In the genomic region with DNA sequence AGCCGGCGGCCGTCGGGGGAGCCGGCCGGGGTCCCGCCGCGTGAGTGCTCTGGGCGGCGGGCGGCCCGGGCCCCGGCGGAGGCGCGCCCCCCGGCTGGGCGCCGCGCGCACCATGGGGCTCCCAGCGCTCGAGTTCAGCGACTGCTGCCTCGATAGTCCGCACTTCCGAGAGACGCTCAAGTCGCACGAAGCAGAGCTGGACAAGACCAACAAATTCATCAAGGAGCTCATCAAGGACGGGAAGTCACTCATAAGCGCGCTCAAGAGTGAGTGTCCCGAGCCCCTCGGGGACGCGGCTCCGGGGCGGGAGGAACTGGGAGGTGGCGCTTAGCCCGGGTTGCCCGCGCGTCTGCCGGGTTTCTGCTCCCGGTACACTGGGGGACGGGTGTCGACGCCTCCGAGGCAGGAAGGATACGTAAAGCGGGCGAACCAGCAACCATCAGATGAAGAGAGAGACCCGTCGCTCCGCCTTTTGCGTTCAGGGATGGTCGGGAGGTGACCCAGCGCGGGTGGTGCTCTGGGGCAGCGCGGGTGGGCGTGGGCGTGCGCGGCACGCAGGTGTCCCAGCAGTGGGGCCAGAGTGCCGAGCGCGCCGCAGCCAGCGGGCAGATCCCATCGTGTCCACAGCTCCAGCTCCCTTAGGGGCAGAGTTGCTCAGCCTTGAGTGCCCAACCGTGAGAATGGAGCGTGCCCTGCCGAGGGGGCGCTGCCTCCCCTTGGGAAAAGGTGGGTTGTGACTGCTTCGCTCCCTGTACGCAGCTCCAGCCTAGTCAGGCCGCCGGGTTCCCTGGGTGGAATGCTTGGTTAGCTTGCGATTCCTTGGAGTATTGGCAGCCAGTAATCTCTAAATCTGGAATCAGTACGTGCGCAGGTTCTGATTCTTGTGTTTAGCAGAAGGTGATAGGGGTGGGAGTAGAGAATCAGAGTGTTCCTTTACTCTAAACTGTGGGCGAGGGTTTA, we compare ENCODE assay signal across 8 cellular contexts. TPM values are rescaled to one million over a fixed set of nuclear protein-coding genes. Genes with fewer than 3 reads are reported as not detected.
DNase-seq lines count a peak whose midpoint lies in the region; ATAC-seq and TF ChIP-seq lines count a peak whose summit lies in the region.

No MANE protein-coding gene starts in this region.

- no peaks in the 10 kb centered on the region for H3K36me3 Mint-ChIP-seq in T-helper 2 cell treated with Interferon-gamma antibody and Interleukin-4, amounts not matched to agents 5 μg/mL and 100 μg/mL, for 36 hours (ENCODE audit: low read depth)

- peak; percentile 66 for TF ChIP-seq CTCF in DND-41 (IDR thresholded peaks at IDR 0.05; ENCODE audit: borderline replicate concordance, extremely low read depth, low read length, poor library complexity, severe bottlenecking)

- peak overlapping the region; percentile 89 for H3K27ac Mint-ChIP-seq in T-helper 2 cell treated with Interferon-gamma antibody and Interleukin-4, amounts not matched to agents 5 μg/mL and 100 μg/mL, for 36 hours

- intact Hi-C loops in sciatic nerve (cut with DNase I) = loop anchor here (5.0 kb wide), 1 partner anchor 106 kb away; no protein-coding TSS in a partner anchor

- peaks cover 37% of the 10 kb centered on the region for H3K4me1 Mint-ChIP-seq in T-helper 2 cell treated with Interferon-gamma antibody and Interleukin-4, amounts not matched to agents 5 μg/mL and 100 μg/mL, for 36 hours (ENCODE audit: low read depth)

- H3K4me1 ChIP-seq in DND-41 (ENCODE audit: insufficient read depth, low read length) = peaks cover 37% of the 10 kb centered on the region

- no peaks in the 10 kb centered on the region for H3K9me3 Mint-ChIP-seq in T-helper 2 cell treated with Interferon-gamma antibody and Interleukin-4, amounts not matched to agents 5 μg/mL and 100 μg/mL, for 36 hours

- H3K9me3 ChIP-seq in DND-41 (ENCODE audit: insufficient read depth, low read length, severe bottlenecking) = no peaks in the 10 kb centered on the region

- peak; percentile 40; the same call in 1 of the 2 replicates for TF ChIP-seq RAD21 in Ishikawa (IDR thresholded peaks at IDR 0.05; ENCODE audit: low read depth)

- ATAC-seq in DND-41 (ENCODE audit: insufficient read depth, low read depth) = peak; percentile 47
- peak; percentile 27 for ATAC-seq in GM21717 (IDR thresholded peaks at IDR 0.05; ENCODE audit: unreplicated experiment)
- peak; percentile 4 for ATAC-seq in sciatic nerve

- H3K4me3 ChIP-seq in DND-41 (ENCODE audit: low read depth in 1 of 2, low read length in 2 of 2) (peak overlapping the region; percentile 55 to 95), iPS-11a (ENCODE audit: low read depth, low read length) (peak overlapping the region; percentile 77)

- H3K27ac ChIP-seq in DND-41 (ENCODE audit: low read length) = peak overlapping the region; percentile 83

- peak overlapping the region; percentile 96 for H3K4me3 Mint-ChIP-seq in T-helper 2 cell treated with Interferon-gamma antibody and Interleukin-4, amounts not matched to agents 5 μg/mL and 100 μg/mL, for 36 hours

- H4K20me1 ChIP-seq in DND-41 (ENCODE audit: insufficient read depth, low read length) = peaks cover 15% of the 10 kb centered on the region; the same call in 1 of the 2 replicates

- H3K27me3 Mint-ChIP-seq in T-helper 2 cell treated with Interferon-gamma antibody and Interleukin-4, amounts not matched to agents 5 μg/mL and 100 μg/mL, for 36 hours (ENCODE audit: low read depth) = no peaks in the 10 kb centered on the region

- no peaks in the 10 kb centered on the region for H3K27me3 ChIP-seq in DND-41 (ENCODE audit: insufficient read depth, low read length, poor library complexity)

- TF ChIP-seq EP300 in Ishikawa (IDR thresholded peaks at IDR 0.05; ENCODE audit: borderline replicate concordance) = no peak

- no peaks in the 10 kb centered on the region for H3K36me3 ChIP-seq in DND-41 (ENCODE audit: insufficient read depth, low read length)

- DNase-seq in DND-41 = peak; percentile 71
- DNase-seq in T-helper 2 cell treated with Interferon-gamma antibody and Interleukin-4, amounts not matched to agents 5 μg/mL and 100 μg/mL, for 36 hours (ENCODE audit: low spot score) = peak; percentile 66
- peak; percentile 73 for DNase-seq in astrocyte of the hippocampus (ENCODE audit: low read depth, low spot score)
- DNase-seq in sciatic nerve (ENCODE audit: low spot score) = peak; percentile 78
- no peak for DNase-seq in cortex of kidney (lab: John Stamatoyannopoulos, UW)

- H3K79me2 ChIP-seq in DND-41 (ENCODE audit: insufficient read depth, low read length) = peaks cover 38% of the 10 kb centered on the region

- peak overlapping the region; percentile 98 for H3K4me2 ChIP-seq in DND-41 (ENCODE audit: insufficient read depth, low read length)

- H2AFZ ChIP-seq in DND-41 (ENCODE audit: low read depth, low read length) = peak overlapping the region; percentile 91

- H3K9ac ChIP-seq in DND-41 (ENCODE audit: low read depth, low read length) = peak overlapping the region; percentile 70

TF ChIP-seq in Ishikawa, 13 proteins besides CTCF, POLR2A, EP300 and RAD21:
- no peak for TF ChIP-seq NFIC (IDR thresholded peaks at IDR 0.05)
- no peak for TF ChIP-seq TCF12 (IDR thresholded peaks at IDR 0.05; ENCODE audit: low read depth)
- TF ChIP-seq ZBTB7A (IDR thresholded peaks at IDR 0.05; ENCODE audit: low read depth) = peak; percentile 86
- TF ChIP-seq YY1 (IDR thresholded peaks at IDR 0.05; ENCODE audit: low read depth) = no peak
- TF ChIP-seq EGR1 (IDR thresholded peaks at IDR 0.05) = peak; percentile 86
- no peak for TF ChIP-seq TEAD4 (IDR thresholded peaks at IDR 0.05)
- TF ChIP-seq TAF1 (IDR thresholded peaks at IDR 0.05; ENCODE audit: low read depth) = no peak
- TF ChIP-seq, protein P1, sequence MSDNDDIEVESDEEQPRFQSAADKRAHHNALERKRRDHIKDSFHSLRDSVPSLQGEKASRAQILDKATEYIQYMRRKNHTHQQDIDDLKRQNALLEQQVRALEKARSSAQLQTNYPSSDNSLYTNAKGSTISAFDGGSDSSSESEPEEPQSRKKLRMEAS (IDR thresholded peaks at IDR 0.05) = no peak
TF ChIP-seq in Ishikawa: peak in this region for 2.

RNA-seq across cellular contexts. Expression of a gene that starts 0.8 kb away (rescaled TPM):
- total RNA-seq in sciatic nerve = 71.6 TPM
